ENCODE assay signal across 1 cellular context in the genomic region with DNA sequence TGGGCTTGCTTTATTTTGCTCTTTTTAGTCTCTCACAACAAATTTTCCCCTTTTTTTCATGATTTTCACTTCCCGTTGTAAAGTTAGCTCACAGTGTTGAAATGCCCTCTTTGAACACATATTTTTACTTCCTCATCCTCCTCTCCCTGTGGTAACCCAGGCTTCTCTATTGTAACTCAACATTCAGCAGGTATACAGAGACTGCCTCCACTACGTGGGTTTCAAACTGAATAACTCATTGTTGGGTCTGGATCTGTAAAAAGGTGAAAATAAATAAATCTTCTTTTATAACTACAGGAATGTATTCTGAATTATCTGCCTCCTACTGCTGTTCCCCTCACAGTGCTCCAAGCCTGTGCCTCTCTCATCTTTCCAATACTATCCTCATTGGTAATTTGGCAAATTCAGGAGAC.
TF ChIP-seq lines count a peak whose summit lies in the region.

No MANE protein-coding gene starts in this region.

TF ChIP-seq in SK-N-SH treated with all-trans-retinoic acid at 6 μM for 48 hours, 23 proteins besides CTCF, POLR2A, EP300 and RAD21 (continued from another document):
- TF ChIP-seq, protein P1, sequence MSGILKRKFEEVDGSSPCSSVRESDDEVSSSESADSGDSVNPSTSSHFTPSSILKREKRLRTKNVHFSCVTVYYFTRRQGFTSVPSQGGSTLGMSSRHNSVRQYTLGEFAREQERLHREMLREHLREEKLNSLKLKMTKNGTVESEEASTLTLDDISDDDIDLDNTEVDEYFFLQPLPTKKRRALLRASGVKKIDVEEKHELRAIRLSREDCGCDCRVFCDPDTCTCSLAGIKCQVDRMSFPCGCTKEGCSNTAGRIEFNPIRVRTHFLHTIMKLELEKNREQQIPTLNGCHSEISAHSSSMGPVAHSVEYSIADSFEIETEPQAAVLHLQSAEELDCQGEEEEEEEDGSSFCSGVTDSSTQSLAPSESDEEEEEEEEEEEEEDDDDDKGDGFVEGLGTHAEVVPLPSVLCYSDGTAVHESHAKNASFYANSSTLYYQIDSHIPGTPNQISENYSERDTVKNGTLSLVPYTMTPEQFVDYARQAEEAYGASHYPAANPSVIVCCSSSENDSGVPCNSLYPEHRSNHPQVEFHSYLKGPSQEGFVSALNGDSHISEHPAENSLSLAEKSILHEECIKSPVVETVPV (CRISPR knock-in tag; IDR thresholded peaks at IDR 0.05): no peak
- TF ChIP-seq, protein P2, sequence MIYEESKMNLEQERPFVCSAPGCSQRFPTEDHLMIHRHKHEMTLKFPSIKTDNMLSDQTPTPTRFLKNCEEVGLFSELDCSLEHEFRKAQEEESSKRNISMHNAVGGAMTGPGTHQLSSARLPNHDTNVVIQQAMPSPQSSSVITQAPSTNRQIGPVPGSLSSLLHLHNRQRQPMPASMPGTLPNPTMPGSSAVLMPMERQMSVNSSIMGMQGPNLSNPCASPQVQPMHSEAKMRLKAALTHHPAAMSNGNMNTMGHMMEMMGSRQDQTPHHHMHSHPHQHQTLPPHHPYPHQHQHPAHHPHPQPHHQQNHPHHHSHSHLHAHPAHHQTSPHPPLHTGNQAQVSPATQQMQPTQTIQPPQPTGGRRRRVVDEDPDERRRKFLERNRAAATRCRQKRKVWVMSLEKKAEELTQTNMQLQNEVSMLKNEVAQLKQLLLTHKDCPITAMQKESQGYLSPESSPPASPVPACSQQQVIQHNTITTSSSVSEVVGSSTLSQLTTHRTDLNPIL (CRISPR knock-in tag; IDR thresholded peaks at IDR 0.05; ENCODE audit: low read depth): no peak
- TF ChIP-seq, protein P3, sequence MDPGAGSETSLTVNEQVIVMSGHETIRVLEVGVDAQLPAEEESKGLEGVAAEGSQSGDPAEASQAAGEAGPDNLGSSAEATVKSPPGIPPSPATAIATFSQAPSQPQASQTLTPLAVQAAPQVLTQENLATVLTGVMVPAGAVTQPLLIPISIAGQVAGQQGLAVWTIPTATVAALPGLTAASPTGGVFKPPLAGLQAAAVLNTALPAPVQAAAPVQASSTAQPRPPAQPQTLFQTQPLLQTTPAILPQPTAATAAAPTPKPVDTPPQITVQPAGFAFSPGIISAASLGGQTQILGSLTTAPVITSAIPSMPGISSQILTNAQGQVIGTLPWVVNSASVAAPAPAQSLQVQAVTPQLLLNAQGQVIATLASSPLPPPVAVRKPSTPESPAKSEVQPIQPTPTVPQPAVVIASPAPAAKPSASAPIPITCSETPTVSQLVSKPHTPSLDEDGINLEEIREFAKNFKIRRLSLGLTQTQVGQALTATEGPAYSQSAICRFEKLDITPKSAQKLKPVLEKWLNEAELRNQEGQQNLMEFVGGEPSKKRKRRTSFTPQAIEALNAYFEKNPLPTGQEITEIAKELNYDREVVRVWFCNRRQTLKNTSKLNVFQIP (CRISPR knock-in tag; IDR thresholded peaks at IDR 0.05; ENCODE audit: borderline replicate concordance, low read depth): no peak
- TF ChIP-seq BACH2 (CRISPR knock-in tag; IDR thresholded peaks at IDR 0.05; ENCODE audit: borderline replicate concordance) (no peak), TCF4 (CRISPR knock-in tag; IDR thresholded peaks at IDR 0.05; ENCODE audit: borderline replicate concordance) (no peak), ISL1 (CRISPR knock-in tag; IDR thresholded peaks at IDR 0.05) (no peak), CSDC2 (CRISPR knock-in tag; IDR thresholded peaks at IDR 0.05) (no peak), RARB (CRISPR knock-in tag; IDR thresholded peaks at IDR 0.05) (no peak), SNAI2 (CRISPR knock-in tag; IDR thresholded peaks at IDR 0.05) (no peak), ZC3H10 (CRISPR knock-in tag; IDR thresholded peaks at IDR 0.05) (no peak)
- TF ChIP-seq, protein P4, sequence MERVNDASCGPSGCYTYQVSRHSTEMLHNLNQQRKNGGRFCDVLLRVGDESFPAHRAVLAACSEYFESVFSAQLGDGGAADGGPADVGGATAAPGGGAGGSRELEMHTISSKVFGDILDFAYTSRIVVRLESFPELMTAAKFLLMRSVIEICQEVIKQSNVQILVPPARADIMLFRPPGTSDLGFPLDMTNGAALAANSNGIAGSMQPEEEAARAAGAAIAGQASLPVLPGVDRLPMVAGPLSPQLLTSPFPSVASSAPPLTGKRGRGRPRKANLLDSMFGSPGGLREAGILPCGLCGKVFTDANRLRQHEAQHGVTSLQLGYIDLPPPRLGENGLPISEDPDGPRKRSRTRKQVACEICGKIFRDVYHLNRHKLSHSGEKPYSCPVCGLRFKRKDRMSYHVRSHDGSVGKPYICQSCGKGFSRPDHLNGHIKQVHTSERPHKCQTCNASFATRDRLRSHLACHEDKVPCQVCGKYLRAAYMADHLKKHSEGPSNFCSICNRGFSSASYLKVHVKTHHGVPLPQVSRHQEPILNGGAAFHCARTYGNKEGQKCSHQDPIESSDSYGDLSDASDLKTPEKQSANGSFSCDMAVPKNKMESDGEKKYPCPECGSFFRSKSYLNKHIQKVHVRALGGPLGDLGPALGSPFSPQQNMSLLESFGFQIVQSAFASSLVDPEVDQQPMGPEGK (CRISPR knock-in tag; IDR thresholded peaks at IDR 0.05; ENCODE audit: borderline replicate concordance): no peak
TF ChIP-seq in SK-N-SH treated with all-trans-retinoic acid at 6 μM for 48 hours: peak in this region for 0.
